8 cellular contexts compared by ENCODE assay signal in the genomic region with DNA sequence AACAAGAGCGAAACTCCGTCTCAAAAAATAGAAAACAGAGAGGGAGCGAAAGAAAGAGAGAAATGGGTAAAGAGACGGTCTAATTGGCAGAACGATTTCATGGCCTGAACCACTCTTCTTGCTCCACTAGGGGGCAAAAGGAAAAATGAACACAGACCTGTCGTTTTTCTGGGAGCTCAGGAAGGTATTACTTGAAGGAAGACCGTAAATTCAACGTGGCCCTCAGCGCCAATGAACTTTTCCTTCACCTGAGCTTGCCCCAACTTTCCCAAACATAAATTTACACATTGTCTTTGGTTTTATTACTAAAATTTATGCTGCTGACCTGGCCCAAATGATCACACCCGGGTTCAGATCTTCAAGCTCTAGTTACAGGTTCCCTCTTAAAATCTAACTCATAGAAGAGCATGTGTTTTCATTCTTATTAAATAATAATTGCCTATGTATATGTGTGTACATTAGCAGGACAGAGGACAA.
DNase-seq lines count a peak whose midpoint lies in the region; ATAC-seq, FAIRE-seq and TF ChIP-seq lines count a peak whose summit lies in the region.

No MANE protein-coding gene starts in this region.

- H3K27ac ChIP-seq in AG04450 (ENCODE audit: low read depth, low read length) (no peak overlapping the region), pancreas (peak overlapping the region in 1 of 4 donors; percentile 35)

- no peaks in the 10 kb centered on the region for H3K36me3 ChIP-seq in pancreas

- peaks cover 6% of the 10 kb centered on the region for H3K4me1 Mint-ChIP-seq in activated CD4-positive, alpha-beta memory T cell treated with anti-CD3 and anti-CD28 coated beads for 36 hours (ENCODE audit: low read depth)

- ATAC-seq in pancreas (peak in 3 of 4 donors; percentile 68 to 73 (median 69)), GM21825 (IDR thresholded peaks at IDR 0.05; ENCODE audit: unreplicated experiment) (no peak), HG02642 (IDR thresholded peaks at IDR 0.05; ENCODE audit: poor library complexity, unreplicated experiment) (no peak)

- peak; percentile 75 for TF ChIP-seq CTCF in AG04450 (IDR thresholded peaks at IDR 0.05; ENCODE audit: low read depth, low read length)
- peak; percentile 65 for TF ChIP-seq CTCF in GM12875 (IDR thresholded peaks at IDR 0.05; ENCODE audit: borderline replicate concordance, insufficient read depth, low read depth, low read length)
- peak; percentile 79 for TF ChIP-seq CTCF in epithelial cell of proximal tubule (conservative IDR thresholded peaks at IDR 0.05; ENCODE audit: low read depth, low read length)
- TF ChIP-seq CTCF in pancreas (IDR thresholded peaks at IDR 0.05), result peak; percentile 47 to 56 (median 54)

- FAIRE-seq in pancreas (lab: Jason Lieb, UNC), result no peak

- 37 to 62% methylated on average over 10 of the region's 10 CpGs for WGBS in pancreas, 2 donors

- H3K4me3 ChIP-seq in AG04450 (ENCODE audit: low read depth, low read length) (no peak overlapping the region), GM12875 (ENCODE audit: low read depth, low read length) (no peak overlapping the region), epithelial cell of proximal tubule (ENCODE audit: low read depth, low read length) (no peak overlapping the region), pancreas (no peak overlapping the region)

- H3K27me3 ChIP-seq in AG04450 (ENCODE audit: control insufficient read depth, insufficient read depth, low read length) (no peaks in the 10 kb centered on the region), pancreas (no peaks in the 10 kb centered on the region)

- POLR2A ChIA-PET in AG04450 (lab: Yijun Ruan, JAX), result interaction anchor here (0.7 kb wide), 1 partner anchor 42 kb away, joined by 3 read pairs; no protein-coding TSS in a partner anchor
- POLR2A ChIA-PET in activated CD4-positive, alpha-beta memory T cell treated with anti-CD3 and anti-CD28 coated beads for 36 hours (lab: Charles Lee), result no interaction called here

- H3K9me3 ChIP-seq in AG04450 (ENCODE audit: control insufficient read depth, insufficient read depth, low read length) (no peaks in the 10 kb centered on the region), pancreas (no peaks in the 10 kb centered on the region)

- H3K4me3 Mint-ChIP-seq in activated CD4-positive, alpha-beta memory T cell treated with anti-CD3 and anti-CD28 coated beads for 36 hours, result no peak overlapping the region

- H3K27ac Mint-ChIP-seq in activated CD4-positive, alpha-beta memory T cell treated with anti-CD3 and anti-CD28 coated beads for 36 hours, result no peak overlapping the region

- peaks cover 11% of the 10 kb centered on the region for H3K27me3 Mint-ChIP-seq in activated CD4-positive, alpha-beta memory T cell treated with anti-CD3 and anti-CD28 coated beads for 36 hours

- CTCF ChIA-PET in AG04450 (lab: Charles Lee), result interaction anchor here (0.6 to 2.3 kb wide), 45 partner anchors 10 to 719 kb away, joined by 3 to 23 read pairs (median 4); no protein-coding TSS in a partner anchor
- CTCF ChIA-PET in activated CD4-positive, alpha-beta memory T cell treated with anti-CD3 and anti-CD28 coated beads for 36 hours (lab: Charles Lee), result interaction anchor here (0.6 to 2.1 kb wide), 25 partner anchors 8 to 497 kb away, joined by 3 to 12 read pairs (median 4); no protein-coding TSS in a partner anchor

- intact Hi-C loops in pancreas (cut with DNase I), result no loop called here
- intact Hi-C loops in activated CD4-positive, alpha-beta memory T cell treated with anti-CD3 and anti-CD28 coated beads for 36 hours (cut with micrococcal nuclease), result loop anchor here (5.0 kb wide), 1 partner anchor 381 kb away; no protein-coding TSS in a partner anchor

- H3K9me3 Mint-ChIP-seq in activated CD4-positive, alpha-beta memory T cell treated with anti-CD3 and anti-CD28 coated beads for 36 hours, result no peaks in the 10 kb centered on the region

- no peak for DNase-seq in AG04450 (ENCODE audit: low read depth, low spot score)
- DNase-seq in NCI-H82 treated with DMSO at 0.1 percent for 48 hours (lab: John Stamatoyannopoulos, UW; ENCODE audit: unreplicated experiment), result peak; percentile 65
- DNase-seq in epithelial cell of proximal tubule (ENCODE audit: low read depth), result peak; percentile 16
- DNase-seq in pancreas, result peak in 2 of 6 donors; percentile 19 to 33
- DNase-seq in activated CD4-positive, alpha-beta memory T cell treated with anti-CD3 and anti-CD28 coated beads for 36 hours, result no peak

- H3K4me1 ChIP-seq in pancreas, result peaks cover 7 to 21% (median 15%) of the 10 kb centered on the region in 3 donors

- no peaks in the 10 kb centered on the region for H3K36me3 Mint-ChIP-seq in activated CD4-positive, alpha-beta memory T cell treated with anti-CD3 and anti-CD28 coated beads for 36 hours

Comparison
In these comparisons a context has a peak if more than half of its experiments do, and no peak if none do; other contexts are left out.
1. DNase-seq: peak in NCI-H82 treated with DMSO at 0.1 percent for 48 hours (single experiment) and epithelial cell of proximal tubule (single experiment); none in AG04450 (single experiment) and activated CD4-positive, alpha-beta memory T cell treated with anti-CD3 and anti-CD28 coated beads for 36 hours (single experiment).
2. ATAC-seq: peak in pancreas (3 of 4); none in GM21825 (single experiment) and HG02642 (single experiment).
3. Peak in every context shown above with its lines, with median percentiles within 50 percentile points of each other: CTCF ChIP-seq.